ENCODE assay signal across 1 cellular context in genomic region chr15:84735480-84736061, GRCh38.
A peak's percentile ranks its signal among the peaks of the same experiment; 100 is the strongest.
TF ChIP-seq lines count a peak whose summit lies in the region.

No MANE protein-coding gene starts in this region.

TF ChIP-seq in IMR-90, 13 proteins besides CTCF, POLR2A, EP300 and RAD21:
- TF ChIP-seq BHLHE40 (IDR thresholded peaks at IDR 0.05; ENCODE audit: low read depth, low read length), result peak; percentile 4; the same call in 1 of the 2 replicates
